ENCODE assay signal across 8 cellular contexts in the genomic region with DNA sequence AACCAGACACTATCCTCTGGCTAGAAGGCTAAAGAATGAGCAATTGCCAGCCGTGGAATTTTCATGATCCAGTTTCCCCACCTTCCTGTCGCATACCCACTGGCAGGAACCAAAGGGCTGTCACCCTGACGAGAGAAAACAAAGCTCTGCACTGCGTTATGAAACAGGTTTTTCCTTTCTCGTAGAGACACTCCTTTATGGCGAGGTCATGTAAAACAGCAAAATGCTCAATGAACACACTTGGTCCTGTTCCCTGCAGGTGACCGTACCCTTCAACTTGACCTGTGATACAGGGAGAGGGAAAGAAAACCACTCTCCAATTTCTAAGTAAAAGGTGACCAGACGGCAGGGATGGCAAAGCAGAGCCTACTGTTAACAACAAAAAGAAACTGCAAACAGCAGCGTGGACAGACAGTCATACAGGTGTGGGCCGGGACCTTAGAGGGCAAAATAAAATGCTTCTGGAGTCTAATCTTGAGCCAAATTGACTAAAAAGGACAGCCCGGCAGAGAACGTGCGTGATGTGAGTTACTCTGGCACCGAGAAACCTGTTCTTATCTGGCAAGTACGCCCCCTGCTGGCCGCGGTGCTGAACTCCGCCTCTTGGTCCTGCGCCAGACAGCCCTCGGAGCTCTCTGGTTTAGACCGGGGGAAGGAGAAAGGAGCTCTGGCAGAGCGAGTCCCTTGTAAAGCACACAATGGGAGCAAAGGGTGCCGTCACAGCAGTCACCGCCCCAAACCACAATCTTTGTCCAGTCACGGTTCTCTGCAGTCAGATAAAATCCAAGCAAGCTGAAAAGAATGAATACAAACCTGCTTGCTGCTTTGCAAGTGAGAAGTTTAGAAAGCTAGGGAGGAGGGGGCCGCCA.
DNase-seq lines count a peak whose midpoint lies in the region; ATAC-seq and TF ChIP-seq lines count a peak whose summit lies in the region.

No MANE protein-coding gene starts in this region.

- peaks cover 60% of the 10 kb centered on the region for H3K4me1 ChIP-seq in OCI-LY1 (ENCODE audit: insufficient read depth, low read length, severe bottlenecking)
- H3K4me1 ChIP-seq in muscle layer of duodenum (ENCODE audit: control insufficient read depth in 1 of 2, insufficient read depth in 2 of 2, low read length in 2 of 2) = peaks cover 8 to 16% of the 10 kb centered on the region in 2 donors

- H3K9me3 ChIP-seq in OCI-LY1 (ENCODE audit: low read length) = no peaks in the 10 kb centered on the region
- no peaks in the 10 kb centered on the region for H3K9me3 ChIP-seq in muscle layer of duodenum (ENCODE audit: control insufficient read depth in 1 of 2, low read length in 2 of 2)

- H3K27ac ChIP-seq in OCI-LY1 (ENCODE audit: low read depth, low read length, poor library complexity, severe bottlenecking) = peak overlapping the region; percentile 96
- H3K27ac ChIP-seq in muscle layer of duodenum (ENCODE audit: low read length) = peak overlapping the region; percentile 50

- ATAC-seq in GM21528 (IDR thresholded peaks at IDR 0.05; ENCODE audit: low FRiP score, unreplicated experiment) = peak; percentile 66
- peak; percentile 97 for ATAC-seq in esophagus mucosa

- H2AFZ ChIP-seq in OCI-LY1 (ENCODE audit: low read length) = 0 out of 2 replicates have a peak overlapping the region, but pooled peaks have one; percentile 22

- H3K9ac ChIP-seq in OCI-LY1 (ENCODE audit: low read length) = peak overlapping the region; percentile 70

- TF ChIP-seq CTCF in OCI-LY1 (IDR thresholded peaks at IDR 0.05; ENCODE audit: low read length) = peak; percentile 93

- DNase-seq in DMS 273 treated with DMSO at 0.1 percent for 48 hours (lab: John Stamatoyannopoulos, UW) (peak; percentile 64), HuH-7 (ENCODE audit: low spot score) (peak; percentile 65), activated T-cell treated with anti-CD3 and anti-CD28 coated beads for 48 hours (ENCODE audit: low read depth) (peak; percentile 82)
- DNase-seq in stimulated activated CD8-positive, alpha-beta memory T cell treated with anti-CD3 and anti-CD28 coated beads, Interleukin-7, amount 100 ng/mL, for 1 hour (ENCODE audit: low read depth in 2 of 2) = peak; percentile 73 to 79

- no peaks in the 10 kb centered on the region for H3K79me2 ChIP-seq in OCI-LY1 (ENCODE audit: insufficient read depth, low read length)

- H3K36me3 ChIP-seq in OCI-LY1 (ENCODE audit: insufficient read depth, low read length) (no peaks in the 10 kb centered on the region), muscle layer of duodenum (ENCODE audit: control insufficient read depth in 1 of 2, insufficient read depth in 2 of 2, low read length in 2 of 2) (no peaks in the 10 kb centered on the region)

- H3K4me3 ChIP-seq in OCI-LY1 (ENCODE audit: low read depth, low read length, poor library complexity, severe bottlenecking) (peak overlapping the region; percentile 53), muscle layer of duodenum (ENCODE audit: low read depth in 1 of 2, low read length in 2 of 2) (peak overlapping the region; percentile 68 to 72)

- H3K27me3 ChIP-seq in OCI-LY1 (ENCODE audit: insufficient read depth, low read length) (no peaks in the 10 kb centered on the region), muscle layer of duodenum (ENCODE audit: low read depth, low read length) (no peaks in the 10 kb centered on the region)

- peak overlapping the region; percentile 86 for H3K4me2 ChIP-seq in OCI-LY1 (ENCODE audit: low read length)

- no peaks in the 10 kb centered on the region for H3K9me2 ChIP-seq in OCI-LY1 (ENCODE audit: low read depth, low read length)

- H3F3A ChIP-seq in OCI-LY1 (ENCODE audit: insufficient read depth, low read length) = no peaks in the 10 kb centered on the region

- no peaks in the 10 kb centered on the region for H4K20me1 ChIP-seq in OCI-LY1 (ENCODE audit: insufficient read depth, low read length)

Comparison
In these comparisons a context has a peak if more than half of its experiments do, and no peak if none do; other contexts are left out.
1. Peak in every context shown above with its lines: DNase-seq, ATAC-seq, H3K4me3 ChIP-seq and H3K27ac ChIP-seq.